ENCODE assay signal across 12 cellular contexts in the genomic region with DNA sequence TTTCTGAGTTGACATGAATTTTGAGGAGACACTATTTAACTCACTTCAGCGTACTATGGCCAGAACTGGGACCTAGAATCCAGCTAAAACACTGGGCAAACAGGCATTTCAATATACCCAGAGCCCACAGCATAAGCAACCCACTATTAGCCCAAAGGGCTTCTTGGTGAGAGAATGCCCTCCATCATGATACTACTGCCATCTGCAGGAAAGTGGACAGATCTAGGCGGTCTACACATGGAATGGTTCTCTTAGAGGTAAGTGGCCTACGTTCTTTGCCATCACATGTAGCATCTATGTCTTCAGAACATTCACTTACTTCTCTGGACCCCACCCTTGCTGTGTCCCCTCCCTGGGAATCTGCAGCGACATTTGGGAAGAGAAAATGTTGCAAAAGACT.
A peak's percentile ranks its signal among the peaks of the same experiment; 100 is the strongest.
DNase-seq lines count a peak whose midpoint lies in the region; ATAC-seq, FAIRE-seq and TF ChIP-seq lines count a peak whose summit lies in the region.
"Had no signal": no experiment of that assay in that cellular context is flagged by ENCODE, and none has a peak within 500 bp of the region (broad histone marks: within the 10 kb centered on the region; RNA-seq: fewer than 3 reads in every experiment).

No MANE protein-coding gene starts in this region.

- H2AFZ ChIP-seq in GM12878 (ENCODE audit: control insufficient read depth, low read depth, low read length): no peak overlapping the region

- no peaks in the 10 kb centered on the region for H3K36me3 ChIP-seq in GM12878 (ENCODE audit: control insufficient read depth in 2 of 2, insufficient read depth in 2 of 2, low read length in 1 of 2)

- DNase-seq in NCI-H1092 treated with DMSO at 0.1 percent for 48 hours (lab: John Stamatoyannopoulos, UW): peak; percentile 31
- no peak for DNase-seq in NCI-H1092 (lab: John Stamatoyannopoulos, UW)
- DNase-seq in HT1080 (ENCODE audit: low read depth): peak; percentile 21
- DNase-seq in GM12878 (ENCODE audit: low read depth, low spot score): no peak
- DNase-seq in medulla oblongata (ENCODE audit: extremely low spot score): peak; percentile 27
- DNase-seq in stimulated activated CD4-positive, alpha-beta T cell treated with anti-CD3 and anti-CD28 coated beads, Interleukin-4, amount 100 ng/mL, for 24 hours: no peak
- DNase-seq in GM12891 (ENCODE audit: insufficient read length, low spot score): no peak
- DNase-seq: EL, glutamatergic neuron, psoas muscle had no signal

- H3K27ac ChIP-seq in GM12878 (ENCODE audit: control insufficient read depth, insufficient read depth): no peak overlapping the region
- H3K27ac ChIP-seq: A549, psoas muscle had no signal

- H3K27me3 ChIP-seq in GM12878 (replicated peaks in 1 of 2; ENCODE audit: control insufficient read depth in 2 of 2, insufficient read depth in 2 of 2, low read length in 1 of 2): no peaks in the 10 kb centered on the region

- in situ Hi-C loops in GM12878 (cut with MboI): no loop called here

- CTCF ChIA-PET in GM12878 (lab: Yijun Ruan, JAX): interaction anchor here (0.9 to 3.5 kb wide), 15 partner anchors 16 to 312 kb away, joined by 3 to 25 read pairs (median 6); no protein-coding TSS in a partner anchor

- no peaks in the 10 kb centered on the region for H4K20me1 ChIP-seq in GM12878 (ENCODE audit: control insufficient read depth, insufficient read depth)

- H3K4me3 ChIP-seq in GM12878: no peak overlapping the region
- H3K4me3 ChIP-seq: A549, psoas muscle had no signal

- ATAC-seq in GM12878 (peak; percentile 90), GM21619 (IDR thresholded peaks at IDR 0.05; ENCODE audit: unreplicated experiment) (no peak)
- ATAC-seq: A549, psoas muscle had no signal

- POLR2A ChIA-PET in GM12878 (lab: Charles Lee): interaction anchor here (1.1 kb wide), 1 partner anchor 203 kb away, joined by 3 read pairs; no protein-coding TSS in a partner anchor

- H3K9me3 ChIP-seq in GM12878 (replicated peaks; ENCODE audit: control insufficient read depth, insufficient read depth, low read length): no peaks in the 10 kb centered on the region
- H3K9me3 ChIP-seq: A549, psoas muscle had no signal

- SMC1A ChIA-PET in GM12878 (lab: Charles Lee; ENCODE audit: uncharacterized antibody, unreplicated experiment): interaction anchor here (0.6 to 2.6 kb wide), 14 partner anchors 20 to 312 kb away, joined by 3 to 10 read pairs (median 4); no protein-coding TSS in a partner anchor

- TF ChIP-seq POLR2A in GM12878 (IDR thresholded peaks at IDR 0.05; ENCODE audit: low read depth, low read length) (no peak), GM12891 (IDR thresholded peaks at IDR 0.05; ENCODE audit: low read depth, low read length) (no peak)

- peak in 2 of 3 experiments; percentile 19 to 38; a peak in 3 of 6 replicates for TF ChIP-seq CTCF in GM12878 (IDR thresholded peaks at IDR 0.05 in 2 of 3, conservative IDR thresholded peaks at IDR 0.05 in 1 of 3; ENCODE audit: control insufficient read depth in 2 of 3, extremely low read depth in 1 of 3, insufficient read depth in 1 of 3, low read depth in 3 of 3, low read length in 3 of 3)

- no peak overlapping the region for H3K9ac ChIP-seq in GM12878 (ENCODE audit: control insufficient read depth, insufficient read depth, low read length)

- 50% methylated on average over 4 of the region's 4 CpGs for WGBS in GM12878 (ENCODE audit: insufficient coverage, insufficient replicate concordance, low lambda C conversion rate, missing lambda C conversion rate)

- TF ChIP-seq RAD21 in GM12878 (IDR thresholded peaks at IDR 0.05; ENCODE audit: insufficient read depth, low read depth, low read length): peak; percentile 60

- no TSS peak for BruUV-seq in GM12878 (replicated peaks; lab: Mats Ljungman, UMichigan)

- no peaks in the 10 kb centered on the region for H3K4me1 ChIP-seq in GM12878 (ENCODE audit: control insufficient read depth, insufficient read depth, low read length)
- H3K4me1 ChIP-seq: A549, psoas muscle had no signal

- TF ChIP-seq EP300 in GM12878 (IDR thresholded peaks at IDR 0.05; ENCODE audit: borderline replicate concordance in 1 of 2, control insufficient read depth in 1 of 2, low read depth in 2 of 2, low read length in 2 of 2): no peak

- RAD21 ChIA-PET in GM12878 (lab: Charles Lee; ENCODE audit: unreplicated experiment): interaction anchor here (0.9 to 3.6 kb wide), 5 partner anchors 29 to 292 kb away, joined by 3 to 18 read pairs (median 3); no protein-coding TSS in a partner anchor

- no peak for FAIRE-seq in GM12878 (lab: Jason Lieb, UNC)
- FAIRE-seq in GM12891 (lab: Jason Lieb, UNC): no peak
- FAIRE-seq: A549 had no signal

- no peak overlapping the region for H3K4me2 ChIP-seq in GM12878 (ENCODE audit: control insufficient read depth, insufficient read depth)
- H3K4me2 ChIP-seq: A549 had no signal

- no peaks in the 10 kb centered on the region for H3K79me2 ChIP-seq in GM12878 (ENCODE audit: control insufficient read depth, insufficient read depth, low read length)

- intact Hi-C loops in GM12878 (cut with micrococcal nuclease; ENCODE audit: unreplicated experiment): loop anchor here (1.0 to 5.0 kb wide), 4 partner anchors 77 to 291 kb away; no protein-coding TSS in a partner anchor

TF ChIP-seq in GM12878, 131 proteins besides CTCF, POLR2A, EP300 and RAD21 (continues in another document):
- TF ChIP-seq, protein P1, sequence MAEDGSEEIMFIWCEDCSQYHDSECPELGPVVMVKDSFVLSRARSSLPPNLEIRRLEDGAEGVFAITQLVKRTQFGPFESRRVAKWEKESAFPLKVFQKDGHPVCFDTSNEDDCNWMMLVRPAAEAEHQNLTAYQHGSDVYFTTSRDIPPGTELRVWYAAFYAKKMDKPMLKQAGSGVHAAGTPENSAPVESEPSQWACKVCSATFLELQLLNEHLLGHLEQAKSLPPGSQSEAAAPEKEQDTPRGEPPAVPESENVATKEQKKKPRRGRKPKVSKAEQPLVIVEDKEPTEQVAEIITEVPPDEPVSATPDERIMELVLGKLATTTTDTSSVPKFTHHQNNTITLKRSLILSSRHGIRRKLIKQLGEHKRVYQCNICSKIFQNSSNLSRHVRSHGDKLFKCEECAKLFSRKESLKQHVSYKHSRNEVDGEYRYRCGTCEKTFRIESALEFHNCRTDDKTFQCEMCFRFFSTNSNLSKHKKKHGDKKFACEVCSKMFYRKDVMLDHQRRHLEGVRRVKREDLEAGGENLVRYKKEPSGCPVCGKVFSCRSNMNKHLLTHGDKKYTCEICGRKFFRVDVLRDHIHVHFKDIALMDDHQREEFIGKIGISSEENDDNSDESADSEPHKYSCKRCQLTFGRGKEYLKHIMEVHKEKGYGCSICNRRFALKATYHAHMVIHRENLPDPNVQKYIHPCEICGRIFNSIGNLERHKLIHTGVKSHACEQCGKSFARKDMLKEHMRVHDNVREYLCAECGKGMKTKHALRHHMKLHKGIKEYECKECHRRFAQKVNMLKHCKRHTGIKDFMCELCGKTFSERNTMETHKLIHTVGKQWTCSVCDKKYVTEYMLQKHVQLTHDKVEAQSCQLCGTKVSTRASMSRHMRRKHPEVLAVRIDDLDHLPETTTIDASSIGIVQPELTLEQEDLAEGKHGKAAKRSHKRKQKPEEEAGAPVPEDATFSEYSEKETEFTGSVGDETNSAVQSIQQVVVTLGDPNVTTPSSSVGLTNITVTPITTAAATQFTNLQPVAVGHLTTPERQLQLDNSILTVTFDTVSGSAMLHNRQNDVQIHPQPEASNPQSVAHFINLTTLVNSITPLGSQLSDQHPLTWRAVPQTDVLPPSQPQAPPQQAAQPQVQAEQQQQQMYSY (CRISPR knock-in tag; IDR thresholded peaks at IDR 0.05): no peak
- TF ChIP-seq KDM1A (IDR thresholded peaks at IDR 0.05; ENCODE audit: borderline replicate concordance): no peak
- no peak for TF ChIP-seq NFIC (IDR thresholded peaks at IDR 0.05; ENCODE audit: low read depth, low read length)

TF ChIP-seq in GM12891, 5 proteins besides CTCF, POLR2A, EP300 and RAD21:
- TF ChIP-seq SPI1 (IDR thresholded peaks at IDR 0.05; ENCODE audit: low read depth, low read length) (no peak), PAX5 (IDR thresholded peaks at IDR 0.05; ENCODE audit: insufficient read depth, low read length, severe bottlenecking) (no peak), TAF1 (IDR thresholded peaks at IDR 0.05; ENCODE audit: low read depth, low read length) (no peak), POLR2AphosphoS5 (IDR thresholded peaks at IDR 0.05; ENCODE audit: low read depth, low read length) (no peak), POU2F2 (IDR thresholded peaks at IDR 0.05; ENCODE audit: low read depth, low read length) (no peak)

Comparison
In these comparisons a context has a peak if more than half of its experiments do, and no peak if none do; other contexts are left out.
1. DNase-seq: peak in NCI-H1092 treated with DMSO at 0.1 percent for 48 hours (single experiment), HT1080 (single experiment) and medulla oblongata (single experiment); none in NCI-H1092 (single experiment), GM12878 (single experiment), stimulated activated CD4-positive, alpha-beta T cell treated with anti-CD3 and anti-CD28 coated beads, Interleukin-4, amount 100 ng/mL, for 24 hours (single experiment) and GM12891 (single experiment).